Comparison of ENCODE assay signal across 34 cellular contexts in genomic region chr19:39631626-39632025, GRCh38. TPM values are rescaled to one million over a fixed set of nuclear protein-coding genes. Genes with fewer than 3 reads are reported as not detected.
"Had no signal": no experiment of that assay in that cellular context is flagged by ENCODE, and none has a peak within 500 bp of the region (broad histone marks: within the 10 kb centered on the region; RNA-seq: fewer than 3 reads in every experiment).

No MANE protein-coding gene starts in this region.

- H3K4me1 ChIP-seq: left ventricle myocardium inferior, right atrium auricular region, right lobe of liver, suprapubic skin, tibial artery, uterus had no signal

- H3K36me3 ChIP-seq: left ventricle myocardium inferior, ovary, right atrium auricular region, right lobe of liver, suprapubic skin, thoracic aorta, tibial artery, uterus had no signal

- FAIRE-seq: kidney had no signal

- H3K9me3 ChIP-seq: mucosa of descending colon, ovary, right atrium auricular region, right lobe of liver, suprapubic skin, thoracic aorta, tibial artery, uterus had no signal

- H3K27ac Mint-ChIP-seq: naive thymus-derived CD4-positive, alpha-beta T cell; natural killer cell treated with Interleukin-12 subunit alpha and Interleukin-12 subunit beta and Interleukin-15 and Interleukin-18, amount 100 ng/mL, for 72 hours; progenitor cell of endocrine pancreas; stimulated activated naive CD8-positive, alpha-beta T cell treated with anti-CD3 and anti-CD28 coated beads, Interleukin-15, Interleukin-2, amounts not matched to agents 100 ng/mL and 50 ng/mL, for 24 hours; type B pancreatic cell had no signal

- H3K27me3 ChIP-seq: hepatocyte, ovary, right atrium auricular region, right lobe of liver, tibial artery had no signal

- ATAC-seq: left colon; mucosa of descending colon; naive thymus-derived CD4-positive, alpha-beta T cell; natural killer cell treated with Interleukin-12 subunit alpha and Interleukin-12 subunit beta and Interleukin-15 and Interleukin-18, amount 100 ng/mL, for 72 hours; right lobe of liver had no signal

- H2AFZ ChIP-seq: hepatocyte had no signal

- DNase-seq: kidney; left colon; left ventricle myocardium inferior; midbrain; mucosa of descending colon; naive thymus-derived CD4-positive, alpha-beta T cell; ovary; right lobe of liver; stimulated activated CD4-positive, alpha-beta T cell treated with anti-CD3 and anti-CD28 coated beads, Interleukin-12 subunit alpha, Interleukin-12 subunit beta, amount 100 ng/mL, for 4 hours; stimulated activated CD4-positive, alpha-beta T cell treated with anti-CD3 and anti-CD28 coated beads, Interleukin-15, amount 100 ng/mL, for 24 hours; stimulated activated CD4-positive, alpha-beta T cell treated with anti-CD3 and anti-CD28 coated beads, Interleukin-2, amount 100 ng/mL, for 24 hours; stimulated activated CD4-positive, alpha-beta T cell treated with anti-CD3 and anti-CD28 coated beads, Interleukin-4, amount 100 ng/mL, for 1 hour; stimulated activated naive CD4-positive, alpha-beta T cell; tibial artery; uterus had no signal

- H3K4me3 ChIP-seq: hepatocyte, left ventricle myocardium inferior, lung, mucosa of descending colon, ovary, right atrium auricular region, right lobe of liver, skin epidermis, suprapubic skin, thoracic aorta, tibial artery, uterus had no signal

- H3K9me3 Mint-ChIP-seq: stimulated activated naive CD8-positive, alpha-beta T cell treated with anti-CD3 and anti-CD28 coated beads, Interleukin-15, Interleukin-2, amounts not matched to agents 100 ng/mL and 50 ng/mL, for 24 hours; type B pancreatic cell had no signal

- H3K4me3 Mint-ChIP-seq: naive thymus-derived CD4-positive, alpha-beta T cell; natural killer cell treated with Interleukin-12 subunit alpha and Interleukin-12 subunit beta and Interleukin-15 and Interleukin-18, amount 100 ng/mL, for 72 hours; stimulated activated naive CD8-positive, alpha-beta T cell treated with anti-CD3 and anti-CD28 coated beads, Interleukin-15, Interleukin-2, amounts not matched to agents 100 ng/mL and 50 ng/mL, for 24 hours; type B pancreatic cell had no signal

- H3K36me3 Mint-ChIP-seq: type B pancreatic cell had no signal

- H3K79me2 ChIP-seq: hepatocyte had no signal

- H3K27ac ChIP-seq: hepatocyte, left ventricle myocardium inferior, ovary, right atrium auricular region, right lobe of liver, skin epidermis, suprapubic skin, thoracic aorta, tibial artery, uterus had no signal

- H3K4me2 ChIP-seq: hepatocyte had no signal

RNA-seq across cellular contexts. Expression of gene LGALS16, which starts 24.1 kb away (rescaled TPM):
- total RNA-seq: hepatocyte; kidney; left colon; left ventricle myocardium inferior; lower leg skin; lung; mesenteric fat pad; mucosa of descending colon; myocyte; naive thymus-derived CD4-positive, alpha-beta T cell; natural killer cell treated with Interleukin-12 subunit alpha and Interleukin-12 subunit beta and Interleukin-15 and Interleukin-18, amount 100 ng/mL, for 72 hours; omental fat pad; ovary; progenitor cell of endocrine pancreas; pulmonary artery endothelial cell; renal cortical epithelial cell; right atrium auricular region; right lobe of liver; subcutaneous adipose tissue; suprapubic skin; thoracic aorta; ureter; uterus had no signal
- polyA plus RNA-seq: hepatocyte; lung; naive thymus-derived CD4-positive, alpha-beta T cell; neural cell; ovary had no signal

RNA-seq across cellular contexts. Expression of gene LGALS13, which starts 29.3 kb away (rescaled TPM):
- total RNA-seq: hepatocyte; kidney; left colon; left ventricle myocardium inferior; lower leg skin; lung; mesenteric fat pad; mucosa of descending colon; myocyte; naive thymus-derived CD4-positive, alpha-beta T cell; natural killer cell treated with Interleukin-12 subunit alpha and Interleukin-12 subunit beta and Interleukin-15 and Interleukin-18, amount 100 ng/mL, for 72 hours; omental fat pad; ovary; progenitor cell of endocrine pancreas; pulmonary artery endothelial cell; renal cortical epithelial cell; right atrium auricular region; right lobe of liver; subcutaneous adipose tissue; suprapubic skin; thoracic aorta; ureter; uterus had no signal
- polyA plus RNA-seq: hepatocyte; lung; naive thymus-derived CD4-positive, alpha-beta T cell; neural cell; ovary had no signal
